Comparison of ENCODE assay signal across 1 cellular context in genomic region chr1:4447778-4448360, GRCh38.
TF ChIP-seq lines count a peak whose summit lies in the region.

No MANE protein-coding gene starts in this region.

TF ChIP-seq in H1, 55 proteins besides CTCF, POLR2A, EP300 and RAD21 (continued from another document):
- TF ChIP-seq CHD7 (IDR thresholded peaks at IDR 0.05; ENCODE audit: insufficient replicate concordance, low read length) = no peak
